1 cellular context compared by ENCODE assay signal in the genomic region with DNA sequence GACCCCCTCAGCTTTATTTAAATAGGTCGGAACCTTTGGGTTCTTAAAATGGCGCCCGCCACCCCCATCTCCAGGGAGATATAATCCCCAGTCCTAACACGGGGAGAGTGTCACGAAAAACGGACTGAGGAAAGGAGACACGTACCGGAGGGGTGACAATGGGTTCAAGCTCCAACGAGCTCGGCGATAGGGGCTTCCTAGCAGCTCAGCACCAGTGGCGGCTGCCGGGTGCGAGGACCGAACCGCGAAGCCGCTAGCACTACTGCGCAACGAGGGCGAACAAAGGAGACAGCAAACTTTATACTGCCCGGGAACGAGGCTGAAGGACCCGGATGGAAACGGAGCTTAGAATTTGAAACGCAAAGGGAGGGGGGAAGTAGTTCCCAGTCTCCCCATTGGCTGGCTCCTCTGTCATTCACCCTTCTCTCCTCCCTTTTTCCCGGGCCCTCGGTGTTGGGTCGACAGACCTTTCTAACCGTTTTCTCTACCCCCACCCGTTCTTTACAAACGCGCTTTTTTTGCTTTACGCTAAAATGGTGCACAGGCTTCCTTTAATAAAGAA.
TF ChIP-seq lines count a peak whose summit lies in the region.

A gene (minus strand): TSS at position 274 of the 562 bp plus-strand sequence. CDS start 1,298 bp downstream, outside the sequence.

TF ChIP-seq in HepG2, 621 proteins besides CTCF, POLR2A, EP300 and RAD21 (continued from another document and continues in another):
- TF ChIP-seq, protein P1, sequence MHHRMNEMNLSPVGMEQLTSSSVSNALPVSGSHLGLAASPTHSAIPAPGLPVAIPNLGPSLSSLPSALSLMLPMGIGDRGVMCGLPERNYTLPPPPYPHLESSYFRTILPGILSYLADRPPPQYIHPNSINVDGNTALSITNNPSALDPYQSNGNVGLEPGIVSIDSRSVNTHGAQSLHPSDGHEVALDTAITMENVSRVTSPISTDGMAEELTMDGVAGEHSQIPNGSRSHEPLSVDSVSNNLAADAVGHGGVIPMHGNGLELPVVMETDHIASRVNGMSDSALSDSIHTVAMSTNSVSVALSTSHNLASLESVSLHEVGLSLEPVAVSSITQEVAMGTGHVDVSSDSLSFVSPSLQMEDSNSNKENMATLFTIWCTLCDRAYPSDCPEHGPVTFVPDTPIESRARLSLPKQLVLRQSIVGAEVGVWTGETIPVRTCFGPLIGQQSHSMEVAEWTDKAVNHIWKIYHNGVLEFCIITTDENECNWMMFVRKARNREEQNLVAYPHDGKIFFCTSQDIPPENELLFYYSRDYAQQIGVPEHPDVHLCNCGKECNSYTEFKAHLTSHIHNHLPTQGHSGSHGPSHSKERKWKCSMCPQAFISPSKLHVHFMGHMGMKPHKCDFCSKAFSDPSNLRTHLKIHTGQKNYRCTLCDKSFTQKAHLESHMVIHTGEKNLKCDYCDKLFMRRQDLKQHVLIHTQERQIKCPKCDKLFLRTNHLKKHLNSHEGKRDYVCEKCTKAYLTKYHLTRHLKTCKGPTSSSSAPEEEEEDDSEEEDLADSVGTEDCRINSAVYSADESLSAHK (CRISPR knock-in tag; IDR thresholded peaks at IDR 0.05; ENCODE audit: borderline replicate concordance): no peak
- TF ChIP-seq MYC (CRISPR knock-in tag; IDR thresholded peaks at IDR 0.05; ENCODE audit: borderline replicate concordance) (peak; percentile 92), ZNF383 (CRISPR knock-in tag; IDR thresholded peaks at IDR 0.05; ENCODE audit: borderline replicate concordance) (no peak), ZNF20 (CRISPR knock-in tag; IDR thresholded peaks at IDR 0.05) (no peak), PHF5A (CRISPR knock-in tag; IDR thresholded peaks at IDR 0.05; ENCODE audit: low read depth, unreplicated experiment) (no peak), ZNF138 (CRISPR knock-in tag; IDR thresholded peaks at IDR 0.05; ENCODE audit: low read depth) (no peak), ZEB1 (IDR thresholded peaks at IDR 0.05; ENCODE audit: insufficient replicate concordance, low read depth) (no peak), NBN (conservative IDR thresholded peaks at IDR 0.05) (no peak), ZNF292 (CRISPR knock-in tag; IDR thresholded peaks at IDR 0.05; ENCODE audit: borderline replicate concordance, low read depth) (no peak), NFIB (CRISPR knock-in tag; IDR thresholded peaks at IDR 0.05; ENCODE audit: borderline replicate concordance) (no peak), ZMYM2 (CRISPR knock-in tag; IDR thresholded peaks at IDR 0.05) (no peak), CHD4 (IDR thresholded peaks at IDR 0.05; ENCODE audit: borderline replicate concordance, low read length) (no peak), NR2F6 (IDR thresholded peaks at IDR 0.05) (no peak), NR2F6 (CRISPR knock-in tag; IDR thresholded peaks at IDR 0.05) (no peak), KDM5A (IDR thresholded peaks at IDR 0.05; ENCODE audit: borderline replicate concordance, low read length) (peak; percentile 26; the same call in 1 of the 2 replicates), ZNF337 (CRISPR knock-in tag; IDR thresholded peaks at IDR 0.05; ENCODE audit: borderline replicate concordance, low read depth) (no peak), SPEN (CRISPR knock-in tag; IDR thresholded peaks at IDR 0.05; ENCODE audit: low read depth) (peak; percentile 71), SMAD3 (CRISPR knock-in tag; IDR thresholded peaks at IDR 0.05) (no peak), PITX1 (CRISPR knock-in tag; IDR thresholded peaks at IDR 0.05) (peak; percentile 35; the same call in 1 of the 2 replicates), MAFG (CRISPR knock-in tag; IDR thresholded peaks at IDR 0.05) (no peak), NR3C1 (CRISPR knock-in tag; IDR thresholded peaks at IDR 0.05) (no peak), SMC3 (IDR thresholded peaks at IDR 0.05; ENCODE audit: low read length) (no peak), ZNF296 (CRISPR knock-in tag; conservative IDR thresholded peaks at IDR 0.05) (no peak), ZBTB1 (CRISPR knock-in tag; IDR thresholded peaks at IDR 0.05; ENCODE audit: borderline replicate concordance) (no peak), POLR2G (IDR thresholded peaks at IDR 0.05; ENCODE audit: low read depth, low read length) (peak; percentile 98), RBFOX2 (IDR thresholded peaks at IDR 0.05; ENCODE audit: low read depth, low read length) (peak; percentile 78), ZNF552 (CRISPR knock-in tag; IDR thresholded peaks at IDR 0.05; ENCODE audit: borderline replicate concordance) (no peak), ZNF563 (CRISPR knock-in tag; IDR thresholded peaks at IDR 0.05) (no peak), NFYC (CRISPR knock-in tag; IDR thresholded peaks at IDR 0.05) (peak; percentile 89), HMG20B (CRISPR knock-in tag; conservative IDR thresholded peaks at IDR 0.05) (no peak), TCF12 (IDR thresholded peaks at IDR 0.05) (no peak), TCF12 (CRISPR knock-in tag; IDR thresholded peaks at IDR 0.05) (no peak), FOXC1 (CRISPR knock-in tag; IDR thresholded peaks at IDR 0.05; ENCODE audit: borderline replicate concordance) (no peak), ZNF749 (CRISPR knock-in tag; IDR thresholded peaks at IDR 0.05; ENCODE audit: borderline replicate concordance) (no peak)
- TF ChIP-seq, protein P2, sequence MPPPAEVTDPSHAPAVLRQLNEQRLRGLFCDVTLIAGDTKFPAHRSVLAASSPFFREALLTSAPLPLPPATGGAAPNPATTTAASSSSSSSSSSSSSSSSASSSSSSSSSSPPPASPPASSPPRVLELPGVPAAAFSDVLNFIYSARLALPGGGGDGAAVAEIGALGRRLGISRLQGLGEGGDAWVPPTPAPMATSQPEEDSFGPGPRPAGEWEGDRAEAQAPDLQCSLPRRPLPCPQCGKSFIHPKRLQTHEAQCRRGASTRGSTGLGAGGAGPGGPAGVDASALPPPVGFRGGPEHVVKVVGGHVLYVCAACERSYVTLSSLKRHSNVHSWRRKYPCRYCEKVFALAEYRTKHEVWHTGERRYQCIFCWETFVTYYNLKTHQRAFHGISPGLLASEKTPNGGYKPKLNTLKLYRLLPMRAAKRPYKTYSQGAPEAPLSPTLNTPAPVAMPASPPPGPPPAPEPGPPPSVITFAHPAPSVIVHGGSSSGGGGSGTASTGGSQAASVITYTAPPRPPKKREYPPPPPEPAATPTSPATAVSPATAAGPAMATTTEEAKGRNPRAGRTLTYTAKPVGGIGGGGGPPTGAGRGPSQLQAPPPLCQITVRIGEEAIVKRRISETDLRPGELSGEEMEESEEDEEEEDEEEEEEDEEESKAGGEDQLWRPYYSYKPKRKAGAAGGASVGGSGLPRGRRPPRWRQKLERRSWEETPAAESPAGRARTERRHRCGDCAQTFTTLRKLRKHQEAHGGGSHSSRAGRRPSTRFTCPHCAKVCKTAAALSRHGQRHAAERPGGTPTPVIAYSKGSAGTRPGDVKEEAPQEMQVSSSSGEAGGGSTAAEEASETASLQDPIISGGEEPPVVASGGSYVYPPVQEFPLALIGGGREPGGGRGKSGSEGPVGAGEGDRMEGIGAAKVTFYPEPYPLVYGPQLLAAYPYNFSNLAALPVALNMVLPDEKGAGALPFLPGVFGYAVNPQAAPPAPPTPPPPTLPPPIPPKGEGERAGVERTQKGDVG (CRISPR knock-in tag; IDR thresholded peaks at IDR 0.05; ENCODE audit: borderline replicate concordance): no peak
- TF ChIP-seq, protein P3, sequence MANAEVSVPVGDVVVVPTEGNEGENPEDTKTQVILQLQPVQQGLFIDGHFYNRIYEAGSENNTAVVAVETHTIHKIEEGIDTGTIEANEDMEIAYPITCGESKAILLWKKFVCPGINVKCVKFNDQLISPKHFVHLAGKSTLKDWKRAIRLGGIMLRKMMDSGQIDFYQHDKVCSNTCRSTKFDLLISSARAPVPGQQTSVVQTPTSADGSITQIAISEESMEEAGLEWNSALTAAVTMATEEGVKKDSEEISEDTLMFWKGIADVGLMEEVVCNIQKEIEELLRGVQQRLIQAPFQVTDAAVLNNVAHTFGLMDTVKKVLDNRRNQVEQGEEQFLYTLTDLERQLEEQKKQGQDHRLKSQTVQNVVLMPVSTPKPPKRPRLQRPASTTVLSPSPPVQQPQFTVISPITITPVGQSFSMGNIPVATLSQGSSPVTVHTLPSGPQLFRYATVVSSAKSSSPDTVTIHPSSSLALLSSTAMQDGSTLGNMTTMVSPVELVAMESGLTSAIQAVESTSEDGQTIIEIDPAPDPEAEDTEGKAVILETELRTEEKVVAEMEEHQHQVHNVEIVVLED (CRISPR knock-in tag; IDR thresholded peaks at IDR 0.05; ENCODE audit: borderline replicate concordance): peak; percentile 20; the same call in 1 of the 2 replicates
- TF ChIP-seq, protein P4, sequence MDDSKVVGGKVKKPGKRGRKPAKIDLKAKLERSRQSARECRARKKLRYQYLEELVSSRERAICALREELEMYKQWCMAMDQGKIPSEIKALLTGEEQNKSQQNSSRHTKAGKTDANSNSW (CRISPR knock-in tag; IDR thresholded peaks at IDR 0.05; ENCODE audit: borderline replicate concordance): peak; percentile 72; the same call in 1 of the 2 replicates
- TF ChIP-seq, protein P5, sequence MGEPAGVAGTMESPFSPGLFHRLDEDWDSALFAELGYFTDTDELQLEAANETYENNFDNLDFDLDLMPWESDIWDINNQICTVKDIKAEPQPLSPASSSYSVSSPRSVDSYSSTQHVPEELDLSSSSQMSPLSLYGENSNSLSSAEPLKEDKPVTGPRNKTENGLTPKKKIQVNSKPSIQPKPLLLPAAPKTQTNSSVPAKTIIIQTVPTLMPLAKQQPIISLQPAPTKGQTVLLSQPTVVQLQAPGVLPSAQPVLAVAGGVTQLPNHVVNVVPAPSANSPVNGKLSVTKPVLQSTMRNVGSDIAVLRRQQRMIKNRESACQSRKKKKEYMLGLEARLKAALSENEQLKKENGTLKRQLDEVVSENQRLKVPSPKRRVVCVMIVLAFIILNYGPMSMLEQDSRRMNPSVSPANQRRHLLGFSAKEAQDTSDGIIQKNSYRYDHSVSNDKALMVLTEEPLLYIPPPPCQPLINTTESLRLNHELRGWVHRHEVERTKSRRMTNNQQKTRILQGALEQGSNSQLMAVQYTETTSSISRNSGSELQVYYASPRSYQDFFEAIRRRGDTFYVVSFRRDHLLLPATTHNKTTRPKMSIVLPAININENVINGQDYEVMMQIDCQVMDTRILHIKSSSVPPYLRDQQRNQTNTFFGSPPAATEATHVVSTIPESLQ (CRISPR knock-in tag; conservative IDR thresholded peaks at IDR 0.05): no peak
- TF ChIP-seq, protein P6, sequence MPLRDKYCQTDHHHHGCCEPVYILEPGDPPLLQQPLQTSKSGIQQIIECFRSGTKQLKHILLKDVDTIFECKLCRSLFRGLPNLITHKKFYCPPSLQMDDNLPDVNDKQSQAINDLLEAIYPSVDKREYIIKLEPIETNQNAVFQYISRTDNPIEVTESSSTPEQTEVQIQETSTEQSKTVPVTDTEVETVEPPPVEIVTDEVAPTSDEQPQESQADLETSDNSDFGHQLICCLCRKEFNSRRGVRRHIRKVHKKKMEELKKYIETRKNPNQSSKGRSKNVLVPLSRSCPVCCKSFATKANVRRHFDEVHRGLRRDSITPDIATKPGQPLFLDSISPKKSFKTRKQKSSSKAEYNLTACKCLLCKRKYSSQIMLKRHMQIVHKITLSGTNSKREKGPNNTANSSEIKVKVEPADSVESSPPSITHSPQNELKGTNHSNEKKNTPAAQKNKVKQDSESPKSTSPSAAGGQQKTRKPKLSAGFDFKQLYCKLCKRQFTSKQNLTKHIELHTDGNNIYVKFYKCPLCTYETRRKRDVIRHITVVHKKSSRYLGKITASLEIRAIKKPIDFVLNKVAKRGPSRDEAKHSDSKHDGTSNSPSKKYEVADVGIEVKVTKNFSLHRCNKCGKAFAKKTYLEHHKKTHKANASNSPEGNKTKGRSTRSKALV (CRISPR knock-in tag; IDR thresholded peaks at IDR 0.05): no peak
- TF ChIP-seq, protein P7, sequence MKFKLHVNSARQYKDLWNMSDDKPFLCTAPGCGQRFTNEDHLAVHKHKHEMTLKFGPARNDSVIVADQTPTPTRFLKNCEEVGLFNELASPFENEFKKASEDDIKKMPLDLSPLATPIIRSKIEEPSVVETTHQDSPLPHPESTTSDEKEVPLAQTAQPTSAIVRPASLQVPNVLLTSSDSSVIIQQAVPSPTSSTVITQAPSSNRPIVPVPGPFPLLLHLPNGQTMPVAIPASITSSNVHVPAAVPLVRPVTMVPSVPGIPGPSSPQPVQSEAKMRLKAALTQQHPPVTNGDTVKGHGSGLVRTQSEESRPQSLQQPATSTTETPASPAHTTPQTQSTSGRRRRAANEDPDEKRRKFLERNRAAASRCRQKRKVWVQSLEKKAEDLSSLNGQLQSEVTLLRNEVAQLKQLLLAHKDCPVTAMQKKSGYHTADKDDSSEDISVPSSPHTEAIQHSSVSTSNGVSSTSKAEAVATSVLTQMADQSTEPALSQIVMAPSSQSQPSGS (CRISPR knock-in tag; IDR thresholded peaks at IDR 0.05): 0 out of 2 replicates have a peak, but pooled peaks have one; percentile 16
- TF ChIP-seq, protein P8, sequence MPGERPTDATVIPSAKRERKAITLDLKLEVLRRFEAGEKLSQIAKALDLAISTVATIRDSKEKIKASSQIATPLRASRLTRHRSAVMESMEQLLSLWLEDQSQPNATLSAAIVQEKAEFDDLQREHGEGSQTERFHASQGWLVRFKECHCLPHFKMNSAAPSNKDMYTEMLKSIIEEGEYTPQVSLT (CRISPR knock-in tag; IDR thresholded peaks at IDR 0.05; ENCODE audit: borderline replicate concordance, low read depth): no peak
- TF ChIP-seq, protein P9, sequence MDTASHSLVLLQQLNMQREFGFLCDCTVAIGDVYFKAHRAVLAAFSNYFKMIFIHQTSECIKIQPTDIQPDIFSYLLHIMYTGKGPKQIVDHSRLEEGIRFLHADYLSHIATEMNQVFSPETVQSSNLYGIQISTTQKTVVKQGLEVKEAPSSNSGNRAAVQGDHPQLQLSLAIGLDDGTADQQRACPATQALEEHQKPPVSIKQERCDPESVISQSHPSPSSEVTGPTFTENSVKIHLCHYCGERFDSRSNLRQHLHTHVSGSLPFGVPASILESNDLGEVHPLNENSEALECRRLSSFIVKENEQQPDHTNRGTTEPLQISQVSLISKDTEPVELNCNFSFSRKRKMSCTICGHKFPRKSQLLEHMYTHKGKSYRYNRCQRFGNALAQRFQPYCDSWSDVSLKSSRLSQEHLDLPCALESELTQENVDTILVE (CRISPR knock-in tag; IDR thresholded peaks at IDR 0.05): no peak
- TF ChIP-seq, protein P10, sequence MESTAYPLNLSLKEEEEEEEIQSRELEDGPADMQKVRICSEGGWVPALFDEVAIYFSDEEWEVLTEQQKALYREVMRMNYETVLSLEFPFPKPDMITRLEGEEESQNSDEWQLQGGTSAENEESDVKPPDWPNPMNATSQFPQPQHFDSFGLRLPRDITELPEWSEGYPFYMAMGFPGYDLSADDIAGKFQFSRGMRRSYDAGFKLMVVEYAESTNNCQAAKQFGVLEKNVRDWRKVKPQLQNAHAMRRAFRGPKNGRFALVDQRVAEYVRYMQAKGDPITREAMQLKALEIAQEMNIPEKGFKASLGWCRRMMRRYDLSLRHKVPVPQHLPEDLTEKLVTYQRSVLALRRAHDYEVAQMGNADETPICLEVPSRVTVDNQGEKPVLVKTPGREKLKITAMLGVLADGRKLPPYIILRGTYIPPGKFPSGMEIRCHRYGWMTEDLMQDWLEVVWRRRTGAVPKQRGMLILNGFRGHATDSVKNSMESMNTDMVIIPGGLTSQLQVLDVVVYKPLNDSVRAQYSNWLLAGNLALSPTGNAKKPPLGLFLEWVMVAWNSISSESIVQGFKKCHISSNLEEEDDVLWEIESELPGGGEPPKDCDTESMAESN (CRISPR knock-in tag; conservative IDR thresholded peaks at IDR 0.05): no peak
